19 cellular contexts compared by ENCODE assay signal in the genomic region with DNA sequence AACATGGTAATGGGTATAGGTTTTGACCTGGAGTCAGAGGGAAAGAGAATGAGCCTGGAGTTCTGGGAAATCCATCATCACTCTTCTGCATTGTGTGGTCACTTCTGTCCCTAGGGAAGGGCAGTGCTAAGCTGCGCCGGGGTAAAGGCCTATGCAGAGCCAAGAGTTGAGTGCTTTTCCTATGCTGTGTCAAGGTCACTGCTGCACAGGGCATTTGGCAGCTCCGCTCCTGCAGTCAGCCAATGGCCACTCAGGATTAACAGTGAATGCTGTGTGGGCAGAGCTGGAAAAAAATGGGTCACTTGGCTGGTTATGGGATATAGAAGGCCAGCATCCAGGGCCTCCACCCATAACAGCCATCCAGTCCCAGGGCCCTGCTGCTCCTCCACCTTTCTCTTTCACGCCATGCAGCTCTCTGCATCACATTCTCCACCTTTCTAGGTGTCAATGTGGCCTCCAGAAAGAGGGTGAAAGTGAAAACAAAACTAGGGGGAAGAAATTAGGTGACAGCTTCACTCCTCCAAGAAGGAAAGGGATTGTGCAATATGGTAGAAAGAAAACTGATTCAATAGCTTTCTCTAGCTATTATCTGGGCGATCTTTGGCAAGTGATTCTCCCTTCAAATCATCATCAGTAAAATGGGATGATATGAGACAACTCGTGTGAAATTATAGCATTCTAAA.
DNase-seq lines count a peak whose midpoint lies in the region; ATAC-seq and TF ChIP-seq lines count a peak whose summit lies in the region.
"Had no signal": no experiment of that assay in that cellular context is flagged by ENCODE, and none has a peak within 500 bp of the region (broad histone marks: within the 10 kb centered on the region; RNA-seq: fewer than 3 reads in every experiment).

No MANE protein-coding gene starts in this region.

- no peak overlapping the region for H3K4me3 ChIP-seq in gastroesophageal sphincter
- H3K4me3 ChIP-seq: mucosa of descending colon had no signal

- no peak for TF ChIP-seq POLR2A in gastroesophageal sphincter (IDR thresholded peaks at IDR 0.05)

- no peaks in the 10 kb centered on the region for H3K27me3 ChIP-seq in gastroesophageal sphincter

- peaks cover 0 to 46% (median 0%) of the 10 kb centered on the region in 3 donors for H3K4me1 ChIP-seq in gastroesophageal sphincter

- no peak overlapping the region for H3K27ac ChIP-seq in gastroesophageal sphincter

- no peak for TF ChIP-seq EP300 in gastroesophageal sphincter (IDR thresholded peaks at IDR 0.05)

- ATAC-seq in gastroesophageal sphincter: peak; percentile 69
- no peak for ATAC-seq in GM18861 (IDR thresholded peaks at IDR 0.05; ENCODE audit: unreplicated experiment)
- ATAC-seq: mucosa of descending colon; stimulated activated effector memory CD8-positive, alpha-beta T cell treated with anti-CD3 and anti-CD28 coated beads, Interleukin-12 subunit alpha, Interleukin-12 subunit beta, amount 100 ng/mL, for 72 hours; T-helper 17 cell had no signal

- no peak for TF ChIP-seq CTCF in gastroesophageal sphincter (IDR thresholded peaks at IDR 0.05)

- DNase-seq in NOMO-1 treated with DMSO at 0.1 percent for 48 hours (lab: John Stamatoyannopoulos, UW; ENCODE audit: unreplicated experiment) (peak; percentile 54), NOMO-1 treated with dmso at 0.1 percent for 144 hours (lab: John Stamatoyannopoulos, UW; ENCODE audit: unreplicated experiment) (no peak), OCI-M1 (lab: John Stamatoyannopoulos, UW) (peak; percentile 15), retina (peak; percentile 31), pons (ENCODE audit: low spot score) (no peak)
- no peak for DNase-seq in stimulated activated CD4-positive, alpha-beta T cell treated with anti-CD3 and anti-CD28 coated beads, Interleukin-2, amount 100 ng/mL, for 48 hours
- DNase-seq: activated B cell treated with CpG ODN at 0.5 μM for 24 hours; activated gamma-delta T cell treated with Interleukin-2 at 50 U/mL for 16 hours; CD4-positive, alpha-beta T cell; DND-41; KBM-7; mucosa of descending colon; NCI-H1092 treated with DMSO at 0.1 percent for 48 hours; NCI-H774; occipital lobe; T-helper 17 cell had no signal

- no peaks in the 10 kb centered on the region for H3K36me3 ChIP-seq in gastroesophageal sphincter

- H3K9me3 ChIP-seq in gastroesophageal sphincter: no peaks in the 10 kb centered on the region
- H3K9me3 ChIP-seq: mucosa of descending colon had no signal

- WGBS in gastroesophageal sphincter (ENCODE audit: low coverage in 1 of 2), 2 donors: 43 to 74% methylated on average over 5 to 6 of the region's 6 CpGs

Comparison
In these comparisons a context has a peak if more than half of its experiments do, and no peak if none do; other contexts are left out.
1. DNase-seq: peak in NOMO-1 treated with DMSO at 0.1 percent for 48 hours (single experiment), OCI-M1 (single experiment) and retina (single experiment); none in NOMO-1 treated with dmso at 0.1 percent for 144 hours (single experiment), pons (single experiment) and stimulated activated CD4-positive, alpha-beta T cell treated with anti-CD3 and anti-CD28 coated beads, Interleukin-2, amount 100 ng/mL, for 48 hours (0 of 2).